8 cellular contexts compared by ENCODE assay signal in the genomic region with DNA sequence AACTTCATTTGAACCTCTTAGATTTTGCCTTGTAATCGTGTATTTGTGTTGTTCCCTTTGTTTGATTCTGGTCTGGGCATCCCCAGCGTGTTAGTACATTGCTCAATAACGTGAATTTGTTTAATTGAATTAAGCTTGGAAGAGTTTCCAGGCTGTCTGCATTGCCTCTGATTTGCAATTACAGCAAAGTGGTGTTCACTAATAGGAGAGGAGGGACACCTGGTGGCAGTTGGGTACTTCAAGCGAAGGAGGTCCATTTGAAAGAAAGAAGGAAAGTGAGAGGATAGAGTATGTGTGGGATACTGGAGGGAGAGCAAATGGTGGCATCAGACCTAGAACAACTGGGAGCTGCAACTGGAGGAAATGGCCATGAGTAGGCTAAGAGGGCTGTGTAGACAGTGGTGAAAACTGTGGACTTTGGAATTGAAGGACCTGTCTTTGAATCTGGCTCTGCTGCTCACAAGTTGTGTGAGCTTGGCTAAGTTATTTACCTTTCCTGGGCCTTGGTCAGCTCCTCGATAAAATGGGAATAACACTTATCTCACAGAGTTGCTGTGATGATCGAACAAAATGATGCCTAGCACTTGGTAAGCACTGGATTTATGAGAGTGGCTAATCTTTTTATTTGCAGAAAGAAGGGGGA. TPM values are rescaled to one million over a fixed set of nuclear protein-coding genes. Genes with fewer than 3 reads are reported as not detected.
A peak's percentile ranks its signal among the peaks of the same experiment; 100 is the strongest.
DNase-seq lines count a peak whose midpoint lies in the region; ATAC-seq, FAIRE-seq and TF ChIP-seq lines count a peak whose summit lies in the region.

No MANE protein-coding gene starts in this region.

- 38 to 55% (median 40%) methylated on average over 6 of the region's 6 CpGs for WGBS in psoas muscle, 3 donors

- no peak overlapping the region for H3K4me3 ChIP-seq in GM12875 (ENCODE audit: low read depth, low read length)
- no peak overlapping the region for H3K4me3 ChIP-seq in psoas muscle

- TF ChIP-seq CTCF in AG09319 (IDR thresholded peaks at IDR 0.05; ENCODE audit: low read depth, low read length), result peak; percentile 73
- peak; percentile 51 for TF ChIP-seq CTCF in GM12875 (IDR thresholded peaks at IDR 0.05; ENCODE audit: borderline replicate concordance, insufficient read depth, low read depth, low read length)
- peak; percentile 68 for TF ChIP-seq CTCF in psoas muscle (IDR thresholded peaks at IDR 0.05)

- ATAC-seq in HG03039 (IDR thresholded peaks at IDR 0.05; ENCODE audit: unreplicated experiment) (peak; percentile 49), psoas muscle (peak; percentile 86 to 96 (median 90))

- no peaks in the 10 kb centered on the region for H3K27me3 ChIP-seq in psoas muscle (ENCODE audit: insufficient read depth in 3 of 3, low read length in 2 of 3)

- H3K27ac ChIP-seq in psoas muscle, result no peak overlapping the region

- intact Hi-C loops in psoas muscle (cut with DNase I), result loop anchor here (2.0 to 10.0 kb wide), 5 partner anchors 84 to 755 kb away; no protein-coding TSS in a partner anchor

- FAIRE-seq in frontal cortex (lab: Jason Lieb, UNC), result no peak

- H3K36me3 ChIP-seq in psoas muscle (ENCODE audit: insufficient read depth in 1 of 2, low read depth in 1 of 2), result peaks cover 0 to 4% of the 10 kb centered on the region in 2 donors

- DNase-seq in AG09319 (ENCODE audit: extremely low read depth, low read depth) (no peak), NCI-H460 (ENCODE audit: extremely low read depth, low read depth) (peak; percentile 58), frontal cortex (ENCODE audit: low spot score in 2 of 2) (peak; percentile 14 to 35), psoas muscle (peak in 1 of 2 donors; percentile 55), epidermal melanocyte (ENCODE audit: insufficient read length, low spot score) (no peak)
- peak; percentile 30 to 31 for DNase-seq in activated T-cell treated with anti-CD3 and anti-CD28 coated beads, Interleukin-2, amount 50 U/mL, for 48 hours

- no peaks in the 10 kb centered on the region for H3K9me3 ChIP-seq in psoas muscle

- H3K4me1 ChIP-seq in psoas muscle, result peaks cover 11% of the 10 kb centered on the region

RNA-seq across cellular contexts. Expression of gene LSMEM1, which starts 15.2 kb away (rescaled TPM):
- total RNA-seq in NCI-H460 (2014; rRNA removed; shearing (Covaris generic)), result 0.87 and 2.5 TPM in 2 replicates
- 2.6 and 5.5 TPM in 2 replicates for polyA plus RNA-seq in NCI-H460 (2014; cell fraction: nucleus; rRNA removed)
- total RNA-seq in frontal cortex (2.4 TPM), psoas muscle (1 to 10 TPM; 1.9 to 9.8 (median 8.0) TPM)
- polyA plus RNA-seq in psoas muscle, result 10 to 100 TPM in 1 of 3 donors, 1 to 10 TPM in 2; 1.7 to 16.2 (median 6.4) TPM

RNA-seq across cellular contexts. Expression of gene IFRD1, which starts 45.7 kb away (rescaled TPM):
- total RNA-seq in NCI-H460 (2014; rRNA removed; shearing (Covaris generic)), result 265 and 277 TPM in 2 replicates
- 204 and 277 TPM in 2 replicates for polyA plus RNA-seq in NCI-H460 (2014; cell fraction: nucleus; rRNA removed)
- 85.6 TPM for total RNA-seq in frontal cortex
- total RNA-seq in psoas muscle, result 100 to 1,000 TPM in 1 of 4 donors, 10 to 100 TPM in 3; 43.7 to 163 (median 54.0) TPM
- polyA plus RNA-seq in psoas muscle, result 100 to 1,000 TPM in 1 of 3 donors, 10 to 100 TPM in 2; 34.7 to 153 (median 84.1) TPM

Comparison
In these comparisons a context has a peak if more than half of its experiments do, and no peak if none do; other contexts are left out.
1. DNase-seq: peak in NCI-H460 (single experiment), activated T-cell treated with anti-CD3 and anti-CD28 coated beads, Interleukin-2, amount 50 U/mL, for 48 hours (2 of 2) and frontal cortex (2 of 2); none in AG09319 (single experiment) and epidermal melanocyte (single experiment).
2. Peak in every context shown above with its lines, with median percentiles within 50 percentile points of each other: CTCF ChIP-seq.